In genomic region chr20:51341581-51341980, GRCh38 we compare ENCODE assay signal across 28 cellular contexts.
DNase-seq lines count a peak whose midpoint lies in the region; ATAC-seq, FAIRE-seq and TF ChIP-seq lines count a peak whose summit lies in the region.
"Had no signal": no experiment of that assay in that cellular context is flagged by ENCODE, and none has a peak within 500 bp of the region (broad histone marks: within the 10 kb centered on the region; RNA-seq: fewer than 3 reads in every experiment).

No MANE protein-coding gene starts in this region.

- no peak overlapping the region for H3K27ac ChIP-seq in K562 (ENCODE audit: extremely low read depth, low read depth, low read length)
- H3K27ac ChIP-seq in small intestine (ENCODE audit: low read depth in 1 of 2, low read length in 1 of 2), result no peak overlapping the region
- H3K27ac ChIP-seq: esophagus muscularis mucosa, KMS-11, neural progenitor cell had no signal

- no peak for TF ChIP-seq POLR2A in K562 (conservative IDR thresholded peaks at IDR 0.05)

- in situ Hi-C loops in K562 (cut with MboI), result no loop called here

- no peaks in the 10 kb centered on the region for H3K79me2 ChIP-seq in K562 (ENCODE audit: control insufficient read depth, insufficient read depth, low read length)

- H3K27me3 ChIP-seq in K562 (ENCODE audit: control insufficient read depth in 2 of 2, insufficient read depth in 2 of 2, low read length in 2 of 2) (peaks cover 0 to 7% of the 10 kb centered on the region in 2 experiments; a peak in 1 of 5 replicates), small intestine (ENCODE audit: control insufficient read depth in 2 of 2, insufficient read depth in 2 of 2, low read length in 2 of 2) (no peaks in the 10 kb centered on the region)
- H3K27me3 ChIP-seq: neural progenitor cell, transverse colon had no signal

- H3K36me3 ChIP-seq in K562 (ENCODE audit: control insufficient read depth, insufficient read depth, low read length) (no peaks in the 10 kb centered on the region), small intestine (ENCODE audit: control insufficient read depth in 2 of 2, insufficient read depth in 2 of 2, low read length in 2 of 2) (no peaks in the 10 kb centered on the region)
- H3K36me3 ChIP-seq: esophagus muscularis mucosa, neural progenitor cell, transverse colon had no signal

- no peaks in the 10 kb centered on the region for H4K20me1 ChIP-seq in K562 (replicated peaks; ENCODE audit: control insufficient read depth, insufficient read depth, low read length)

- CTCF ChIA-PET in K562 (lab: Yijun Ruan, JAX; ENCODE audit: low intra/inter-chr PET ratio), result no interaction called here

- DNase-seq in GM03348 (ENCODE audit: low spot score) (peak; percentile 20), K562 (ENCODE audit: extremely low read depth in 1 of 4, low spot score in 3 of 4) (no peak), iris pigment epithelial cell (ENCODE audit: low read depth) (peak; percentile 62), SHP77 treated with DMSO at 0.1 percent for 48 hours (lab: John Stamatoyannopoulos, UW) (no peak), small intestine (no peak)
- DNase-seq: activated CD4-positive, alpha-beta T cell treated with anti-CD3 and anti-CD28 coated beads, Interleukin-2, amount 50 U/mL, for 48 hours; activated T-cell treated with anti-CD3 and anti-CD28 coated beads, Interleukin-2, amount 50 U/mL, for 48 hours; CD4-positive, alpha-beta memory T cell; central memory CD4-positive, alpha-beta T cell; GOT3; HFFc6; immature natural killer cell; MM.1S; NCI-H2029; NCI-H526; right cardiac atrium; SK-N-SH; stimulated activated CD4-positive, alpha-beta T cell treated with anti-CD3 and anti-CD28 coated beads, Interleukin-4, amount 100 ng/mL, for 24 hours; T-helper 17 cell; transverse colon had no signal

- no peak for TF ChIP-seq RAD21 in K562 (CRISPR knock-in tag; conservative IDR thresholded peaks at IDR 0.05 in 1 of 2, IDR thresholded peaks at IDR 0.05 in 1 of 2)

- no peak overlapping the region for H3K9ac ChIP-seq in K562 (ENCODE audit: insufficient read depth in 1 of 2, low read depth in 2 of 2, low read length in 2 of 2)
- H3K9ac ChIP-seq: KMS-11, neural progenitor cell, SK-N-SH had no signal

- no TSS peak for BruUV-seq in K562 (replicated peaks; lab: Mats Ljungman, UMichigan)

- TF ChIP-seq EP300 in K562 (IDR thresholded peaks at IDR 0.05; ENCODE audit: low read length), result no peak

- H3K4me3 ChIP-seq in K562 (no peak overlapping the region), small intestine (ENCODE audit: low read depth in 1 of 2, low read length in 2 of 2) (no peak overlapping the region)
- H3K4me3 ChIP-seq: esophagus muscularis mucosa, GM12878, neural progenitor cell, transverse colon had no signal

- FAIRE-seq in K562 (lab: Jason Lieb, UNC) (no peak), small intestine (lab: Jason Lieb, UNC) (no peak)
- FAIRE-seq: GM12878, GM19239 had no signal

- no peak for TF ChIP-seq CTCF in K562 (IDR thresholded peaks at IDR 0.05 in 2 of 3, conservative IDR thresholded peaks at IDR 0.05 in 1 of 3; ENCODE audit: insufficient read depth in 2 of 3, low read depth in 1 of 3, low read length in 3 of 3)

- H3K9me3 ChIP-seq in K562 (replicated peaks; ENCODE audit: control insufficient read depth, insufficient read depth, low read depth, low read length) (no peaks in the 10 kb centered on the region), small intestine (ENCODE audit: control insufficient read depth, low read depth) (no peaks in the 10 kb centered on the region)
- H3K9me3 ChIP-seq: esophagus muscularis mucosa, SK-N-SH, transverse colon had no signal

- intact Hi-C loops in K562 (cut with micrococcal nuclease), result no loop called here

- no peak overlapping the region for H3K4me2 ChIP-seq in K562 (ENCODE audit: insufficient read depth, low read length)
- H3K4me2 ChIP-seq: KMS-11, neural progenitor cell, SK-N-SH had no signal

- H3K9me1 ChIP-seq in K562 (ENCODE audit: control insufficient read depth, insufficient read depth, low read length), result no peaks in the 10 kb centered on the region

- POLR2A ChIA-PET in K562 (lab: Yijun Ruan, JAX), result no interaction called here

- ATAC-seq in K562 (no peak), HG03565 (IDR thresholded peaks at IDR 0.05; ENCODE audit: unreplicated experiment) (no peak), HG03025 (IDR thresholded peaks at IDR 0.05; ENCODE audit: low FRiP score, unreplicated experiment) (no peak)
- ATAC-seq: activated CD4-positive, CD25-positive, alpha-beta regulatory T cell treated with anti-CD3 and anti-CD28 coated beads, Interleukin-2, amount 50 U/mL, for 24 hours; GM12878; T-helper 17 cell had no signal

- peaks cover 3 to 35% of the 10 kb centered on the region in 2 experiments; a peak in 3 of 5 replicates for H3K4me1 ChIP-seq in K562 (replicated peaks in 1 of 2; ENCODE audit: control insufficient read depth in 2 of 2, insufficient read depth in 2 of 2, low read length in 2 of 2)
- no peaks in the 10 kb centered on the region for H3K4me1 ChIP-seq in small intestine (ENCODE audit: control insufficient read depth in 2 of 2, insufficient read depth in 1 of 2, low read depth in 1 of 2, low read length in 1 of 2)
- H3K4me1 ChIP-seq: neural progenitor cell, transverse colon had no signal

- H2AFZ ChIP-seq in K562 (ENCODE audit: low read depth, low read length), result no peak overlapping the region
- H2AFZ ChIP-seq: neural progenitor cell had no signal

- WGBS in K562 (ENCODE audit: insufficient coverage, low coverage, missing lambda C conversion rate), result 0% methylated on average over 3 of the region's 3 CpGs
- WGBS in small intestine, 3 donors, result 49 to 54% (median 52%) methylated on average over 3 of the region's 3 CpGs

TF ChIP-seq in K562, 482 proteins besides CTCF, POLR2A, EP300 and RAD21:
- TF ChIP-seq ZNF449 (CRISPR knock-in tag; IDR thresholded peaks at IDR 0.05) (peak; percentile 47; the same call in 1 of the 2 replicates), ZNF165 (CRISPR knock-in tag; IDR thresholded peaks at IDR 0.05; ENCODE audit: borderline replicate concordance) (no peak), RNF2 (IDR thresholded peaks at IDR 0.05) (peak; percentile 39; the same call in 1 of the 2 replicates), SMAD3 (CRISPR knock-in tag; conservative IDR thresholded peaks at IDR 0.05) (no peak), FOSL1 (tag; conservative IDR thresholded peaks at IDR 0.05) (no peak), HMG20B (CRISPR knock-in tag; IDR thresholded peaks at IDR 0.05) (no peak), NCOA6 (IDR thresholded peaks at IDR 0.05) (no peak), SNRNP70 (optimal IDR thresholded peaks at IDR 0.05; ENCODE audit: low read depth, low read length) (no peak), XRCC5 (IDR thresholded peaks at IDR 0.05; ENCODE audit: low read depth, low read length) (no peak), TFAM (CRISPR knock-in tag; conservative IDR thresholded peaks at IDR 0.05) (no peak)
- TF ChIP-seq, protein P1, sequence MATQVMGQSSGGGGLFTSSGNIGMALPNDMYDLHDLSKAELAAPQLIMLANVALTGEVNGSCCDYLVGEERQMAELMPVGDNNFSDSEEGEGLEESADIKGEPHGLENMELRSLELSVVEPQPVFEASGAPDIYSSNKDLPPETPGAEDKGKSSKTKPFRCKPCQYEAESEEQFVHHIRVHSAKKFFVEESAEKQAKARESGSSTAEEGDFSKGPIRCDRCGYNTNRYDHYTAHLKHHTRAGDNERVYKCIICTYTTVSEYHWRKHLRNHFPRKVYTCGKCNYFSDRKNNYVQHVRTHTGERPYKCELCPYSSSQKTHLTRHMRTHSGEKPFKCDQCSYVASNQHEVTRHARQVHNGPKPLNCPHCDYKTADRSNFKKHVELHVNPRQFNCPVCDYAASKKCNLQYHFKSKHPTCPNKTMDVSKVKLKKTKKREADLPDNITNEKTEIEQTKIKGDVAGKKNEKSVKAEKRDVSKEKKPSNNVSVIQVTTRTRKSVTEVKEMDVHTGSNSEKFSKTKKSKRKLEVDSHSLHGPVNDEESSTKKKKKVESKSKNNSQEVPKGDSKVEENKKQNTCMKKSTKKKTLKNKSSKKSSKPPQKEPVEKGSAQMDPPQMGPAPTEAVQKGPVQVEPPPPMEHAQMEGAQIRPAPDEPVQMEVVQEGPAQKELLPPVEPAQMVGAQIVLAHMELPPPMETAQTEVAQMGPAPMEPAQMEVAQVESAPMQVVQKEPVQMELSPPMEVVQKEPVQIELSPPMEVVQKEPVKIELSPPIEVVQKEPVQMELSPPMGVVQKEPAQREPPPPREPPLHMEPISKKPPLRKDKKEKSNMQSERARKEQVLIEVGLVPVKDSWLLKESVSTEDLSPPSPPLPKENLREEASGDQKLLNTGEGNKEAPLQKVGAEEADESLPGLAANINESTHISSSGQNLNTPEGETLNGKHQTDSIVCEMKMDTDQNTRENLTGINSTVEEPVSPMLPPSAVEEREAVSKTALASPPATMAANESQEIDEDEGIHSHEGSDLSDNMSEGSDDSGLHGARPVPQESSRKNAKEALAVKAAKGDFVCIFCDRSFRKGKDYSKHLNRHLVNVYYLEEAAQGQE (CRISPR knock-in tag; IDR thresholded peaks at IDR 0.05; ENCODE audit: low read depth), result no peak

Comparison
In these comparisons a context has a peak if more than half of its experiments do, and no peak if none do; other contexts are left out.
1. DNase-seq: peak in GM03348 (single experiment) and iris pigment epithelial cell (single experiment); none in K562 (0 of 4), SHP77 treated with DMSO at 0.1 percent for 48 hours (single experiment) and small intestine (single experiment).